In the genomic region with DNA sequence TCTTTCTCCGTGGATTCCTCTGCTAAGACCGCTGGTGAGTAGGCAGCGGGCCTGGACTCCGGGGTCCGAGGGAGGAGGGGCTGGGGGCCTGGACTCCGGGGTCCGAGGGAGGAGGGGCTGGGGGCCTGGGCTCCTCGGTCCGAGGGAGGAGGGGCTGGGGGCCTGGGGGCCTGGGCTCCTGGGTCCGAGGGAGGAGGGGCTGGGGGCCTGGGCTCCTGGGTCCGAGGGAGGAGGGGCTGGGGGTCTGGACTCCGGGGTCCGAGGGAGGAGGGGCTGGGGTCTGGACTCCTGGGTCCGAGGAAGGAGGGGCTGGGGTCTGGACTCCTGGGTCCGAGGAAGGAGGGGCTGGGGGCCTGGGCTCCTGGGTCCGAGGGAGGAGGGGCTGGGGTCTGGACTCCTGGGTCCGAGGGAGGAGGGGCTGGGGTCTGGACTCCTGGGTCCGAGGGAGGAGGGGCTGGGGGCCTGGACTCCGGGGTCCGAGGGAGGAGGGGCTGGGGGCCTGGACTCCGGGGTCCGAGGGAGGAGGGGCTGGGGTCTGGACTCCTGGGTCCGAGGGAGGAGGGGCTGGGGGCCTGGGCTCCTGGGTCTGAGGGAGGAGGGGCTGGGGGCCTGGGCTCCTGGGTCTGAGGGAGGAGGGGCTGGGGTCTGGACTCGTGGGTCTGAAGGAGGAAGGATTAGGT, we compare ENCODE assay signal across 7 cellular contexts. TPM values are rescaled to one million over a fixed set of nuclear protein-coding genes. Genes with fewer than 3 reads are reported as not detected.
DNase-seq lines count a peak whose midpoint lies in the region; ATAC-seq and TF ChIP-seq lines count a peak whose summit lies in the region.
"Not testable (repeated sequence)": the region's sequence is repeated elsewhere in the genome, so short reads cannot be mapped to it uniquely, and the experiment has no call there.
"Had no signal": no experiment of that assay in that cellular context is flagged by ENCODE, and none has a peak within 500 bp of the region (broad histone marks: within the 10 kb centered on the region; RNA-seq: fewer than 3 reads in every experiment).

No MANE protein-coding gene starts in this region.

- CTCF ChIA-PET in HCT116 (lab: Charles Lee); activated CD4-positive, alpha-beta memory T cell treated with anti-CD3 and anti-CD28 coated beads for 36 hours (lab: Charles Lee): not testable (repeated sequence)

- H3K9ac ChIP-seq in HCT116 (ENCODE audit: low read length) (peak overlapping the region; percentile 95), colonic mucosa (ENCODE audit: low read depth in 2 of 2, low read length in 2 of 2) (peak overlapping the region; percentile 86 to 95), iPS-20b (ENCODE audit: low read depth, low read length) (peak overlapping the region; percentile 95)

- H3K36me3 ChIP-seq in HCT116 (ENCODE audit: control insufficient read depth in 1 of 2, insufficient read depth in 2 of 2, low read length in 2 of 2) (peaks cover 15 to 19% of the 10 kb centered on the region in 2 experiments), iPS-20b (ENCODE audit: insufficient read depth, low read depth, low read length) (peaks cover 30% of the 10 kb centered on the region)
- not testable (repeated sequence) for H3K36me3 ChIP-seq in colonic mucosa, ovary, uterus

- H3K27ac ChIP-seq in HCT116 (ENCODE audit: low read depth, low read length) (peak overlapping the region; percentile 80), colonic mucosa (peak overlapping the region; percentile 86), iPS-20b (ENCODE audit: low read length) (peak overlapping the region; percentile 78), ovary (peak overlapping the region; percentile 70 to 92), uterus (peak overlapping the region; percentile 86 to 99)

- TF ChIP-seq POLR2A in HCT116 (IDR thresholded peaks at IDR 0.05; ENCODE audit: borderline replicate concordance, extremely low read depth, insufficient read depth, insufficient read length); ovary (IDR thresholded peaks at IDR 0.05); uterus (IDR thresholded peaks at IDR 0.05): not testable (repeated sequence)

- RAD21 ChIA-PET in HCT116 (lab: Charles Lee; ENCODE audit: low non-redundant PET in 1 of 2, low total read pairs in 2 of 2, uncharacterized antibody in 2 of 2, unreplicated experiment in 2 of 2) = not testable (repeated sequence)

- H3K9me3 ChIP-seq in HCT116 (ENCODE audit: control insufficient read depth in 1 of 2, insufficient read depth in 1 of 2, low read depth in 1 of 2, low read length in 2 of 2); colonic mucosa; iPS-20b (ENCODE audit: insufficient read depth, low read depth, low read length); ovary; uterus: not testable (repeated sequence)

- TF ChIP-seq CTCF in HCT116 (IDR thresholded peaks at IDR 0.05 in 2 of 3, conservative IDR thresholded peaks at IDR 0.05 in 1 of 3; ENCODE audit: borderline replicate concordance in 1 of 3, insufficient read depth in 1 of 3, low read depth in 2 of 3, low read length in 2 of 3); colonic mucosa (IDR thresholded peaks at IDR 0.05); ovary (IDR thresholded peaks at IDR 0.05); uterus (IDR thresholded peaks at IDR 0.05): not testable (repeated sequence)

- H3K36me3 Mint-ChIP-seq in activated CD4-positive, alpha-beta memory T cell treated with anti-CD3 and anti-CD28 coated beads for 36 hours = peaks cover 17% of the 10 kb centered on the region

- H3K9me3 Mint-ChIP-seq in activated CD4-positive, alpha-beta memory T cell treated with anti-CD3 and anti-CD28 coated beads for 36 hours = not testable (repeated sequence)

- not testable (repeated sequence) for H3K27me3 ChIP-seq in HCT116 (ENCODE audit: insufficient read depth, low read length); colonic mucosa; iPS-20b (ENCODE audit: insufficient read depth, low read length); ovary; uterus

- H2AFZ ChIP-seq in HCT116 (ENCODE audit: low read depth, low read length, poor library complexity, severe bottlenecking) = not testable (repeated sequence)

- peak overlapping the region; percentile 99 for H3K4me2 ChIP-seq in HCT116 (ENCODE audit: low read length)

- not testable (repeated sequence) for DNase-seq in HCT116 (ENCODE audit: low read depth, low spot score); activated CD4-positive, alpha-beta memory T cell treated with anti-CD3 and anti-CD28 coated beads for 36 hours; colonic mucosa; uterus
- DNase-seq in ovary = peak in 1 of 5 donors; percentile 48

- not testable (repeated sequence) for H3K27me3 Mint-ChIP-seq in activated CD4-positive, alpha-beta memory T cell treated with anti-CD3 and anti-CD28 coated beads for 36 hours

- H3K4me3 ChIP-seq in HCT116 (replicated peaks in 1 of 2; ENCODE audit: low read depth in 1 of 2, low read length in 2 of 2) = peak overlapping the region; percentile 66 to 78
- peak overlapping the region; percentile 57 for H3K4me3 ChIP-seq in colonic mucosa
- peak overlapping the region; percentile 96 for H3K4me3 ChIP-seq in iPS-20b (ENCODE audit: low read length)
- peak overlapping the region; percentile 73 for H3K4me3 ChIP-seq in ovary
- H3K4me3 ChIP-seq in uterus = peak overlapping the region; percentile 74 to 92

- peaks cover 48% of the 10 kb centered on the region for H3K4me1 Mint-ChIP-seq in activated CD4-positive, alpha-beta memory T cell treated with anti-CD3 and anti-CD28 coated beads for 36 hours (ENCODE audit: low read depth)

- not testable (repeated sequence) for H4K20me1 ChIP-seq in HCT116 (ENCODE audit: insufficient read depth)

- not testable (repeated sequence) for ATAC-seq in HCT116

- TF ChIP-seq EP300 in ovary (IDR thresholded peaks at IDR 0.05) = not testable (repeated sequence)

- not testable (repeated sequence) for BruUV-seq in HCT116 (replicated peaks; lab: Mats Ljungman, UMichigan)

- H3K4me3 Mint-ChIP-seq in activated CD4-positive, alpha-beta memory T cell treated with anti-CD3 and anti-CD28 coated beads for 36 hours = peak overlapping the region; percentile 76

- peaks cover 41% of the 10 kb centered on the region for H3K79me2 ChIP-seq in HCT116 (ENCODE audit: insufficient read depth, low read length)

- intact Hi-C loops in HCT116 (cut with micrococcal nuclease) (loop anchor here (5.0 kb wide), 1 partner anchor 112 kb away; no protein-coding TSS in a partner anchor), ovary (cut with DNase I) (loop anchor here in 1 of 4 donors (10.0 kb wide), 1 partner anchor 245 kb away; the partner anchor contains the start of genes PRPF31 and TFPT)
- intact Hi-C loops in activated CD4-positive, alpha-beta memory T cell treated with anti-CD3 and anti-CD28 coated beads for 36 hours (cut with micrococcal nuclease) = loop anchor here (1.0 to 5.0 kb wide), 4 partner anchors 9 to 337 kb away; partner anchors contain the start of genes CNOT3, PRPF31 and TFPT
- intact Hi-C loops in colonic mucosa (cut with DNase I); uterus (cut with DNase I; ENCODE audit: low total_unique reads): not testable (repeated sequence)

- H3K9me2 ChIP-seq in HCT116 (ENCODE audit: insufficient read depth) = not testable (repeated sequence)

- POLR2A ChIA-PET in HCT116 (lab: Charles Lee); activated CD4-positive, alpha-beta memory T cell treated with anti-CD3 and anti-CD28 coated beads for 36 hours (lab: Charles Lee): not testable (repeated sequence)

- 1 to 9% (median 2%) methylated on average over 3 to 24 of the region's 24 CpGs for WGBS in ovary, 3 donors

- H3K4me1 ChIP-seq in HCT116 (ENCODE audit: control insufficient read depth in 1 of 2, insufficient read depth in 2 of 2, low read length in 2 of 2) = peaks cover 7 to 37% of the 10 kb centered on the region in 2 experiments
- H3K4me1 ChIP-seq in colonic mucosa; iPS-20b (ENCODE audit: insufficient read depth, low read length); ovary (ENCODE audit: insufficient read depth); uterus: not testable (repeated sequence)

- not testable (repeated sequence) for TF ChIP-seq RAD21 in HCT116 (IDR thresholded peaks at IDR 0.05; ENCODE audit: low read depth)

- peak overlapping the region; percentile 64 for H3K27ac Mint-ChIP-seq in activated CD4-positive, alpha-beta memory T cell treated with anti-CD3 and anti-CD28 coated beads for 36 hours

RNA-seq across cellular contexts. Expression of gene MYADM, which starts 2.3 kb away (rescaled TPM):
- total RNA-seq in HCT116 (2021; ENCODE audit: unreplicated experiment) (79.6 TPM), colonic mucosa (100 to 1,000 TPM in 1 of 2 donors, 10 to 100 TPM in 1; 80.5 to 110 TPM), ovary (100 to 1,000 TPM in 5 of 7 donors, 10 to 100 TPM in 2; 27.5 to 216 (median 146) TPM), uterus (100 to 1,000 TPM in 1 of 4 donors, 10 to 100 TPM in 3; 22.7 to 386 (median 77.4) TPM)
- 81.0 and 102 TPM in 2 replicates for polyA plus RNA-seq in HCT116 (2012)
- total RNA-seq in activated CD4-positive, alpha-beta memory T cell treated with anti-CD3 and anti-CD28 coated beads for 36 hours = 10 to 100 TPM; 40.3 to 45.5 TPM
- 100 to 1,000 TPM in 1 of 2 donors, 10 to 100 TPM in 1; 86.3 to 134 TPM for polyA plus RNA-seq in ovary

RNA-seq across cellular contexts. Expression of gene PRKCG, which starts 12.1 kb away (rescaled TPM):
- 2.8 TPM for total RNA-seq in HCT116 (2021; ENCODE audit: unreplicated experiment)
- 1.8 and 2.3 TPM in 2 replicates for polyA plus RNA-seq in HCT116 (2012)
- total RNA-seq in activated CD4-positive, alpha-beta memory T cell treated with anti-CD3 and anti-CD28 coated beads for 36 hours = not detected
- under 1 TPM; 0.08 to 0.22 TPM for total RNA-seq in colonic mucosa
- under 1 TPM in 1 of 7 donors, not detected in 6; 0.08 TPM for total RNA-seq in ovary
- polyA plus RNA-seq in ovary = under 1 TPM in 1 of 2 donors, not detected in 1; 0.04 TPM
- total RNA-seq in uterus = under 1 TPM in 1 of 4 donors, not detected in 3; 0.69 TPM

RNA-seq across cellular contexts. Expression of gene CACNG7, which starts 39.1 kb away (rescaled TPM):
- total RNA-seq in HCT116 (2021; ENCODE audit: unreplicated experiment) (not detected), colonic mucosa (under 1 TPM in 1 of 2 donors, not detected in 1; 0.16 TPM), ovary (not detected), uterus (1 to 10 TPM in 1 of 4 donors, not detected in 3; 1.0 TPM)
- 0.07 and 0.10 TPM in 2 replicates for polyA plus RNA-seq in HCT116 (2012)
- total RNA-seq in activated CD4-positive, alpha-beta memory T cell treated with anti-CD3 and anti-CD28 coated beads for 36 hours = not detected
- under 1 TPM in 1 of 2 donors, not detected in 1; 0.02 TPM for polyA plus RNA-seq in ovary
- total RNA-seq: NCI-H460 had no signal

RNA-seq across cellular contexts. Expression of gene NLRP12, which starts 45.8 kb away (rescaled TPM):
- 0.25 TPM for total RNA-seq in HCT116 (2021; ENCODE audit: unreplicated experiment)
- 0.26 and 0.29 TPM in 2 replicates for polyA plus RNA-seq in HCT116 (2012)
- total RNA-seq in activated CD4-positive, alpha-beta memory T cell treated with anti-CD3 and anti-CD28 coated beads for 36 hours = not detected
- under 1 TPM in 1 of 2 donors, not detected in 1; 0.11 TPM for total RNA-seq in colonic mucosa
- under 1 TPM; 0.05 to 0.95 (median 0.17) TPM for total RNA-seq in ovary
- under 1 TPM; 0.05 to 0.15 TPM for polyA plus RNA-seq in ovary
- total RNA-seq in uterus = under 1 TPM in 3 of 4 donors, not detected in 1; 0.34 to 0.90 (median 0.59) TPM
- total RNA-seq: NCI-H460 had no signal
